10 cellular contexts compared by ENCODE assay signal in genomic region chr1:1435911-1436633, GRCh38.
DNase-seq lines count a peak whose midpoint lies in the region; ATAC-seq and TF ChIP-seq lines count a peak whose summit lies in the region.
"Had no signal": no experiment of that assay in that cellular context is flagged by ENCODE, and none has a peak within 500 bp of the region (broad histone marks: within the 10 kb centered on the region; RNA-seq: fewer than 3 reads in every experiment).

No MANE protein-coding gene starts in this region.

- no peak for TF ChIP-seq CTCF in brain microvascular endothelial cell (IDR thresholded peaks at IDR 0.05; ENCODE audit: low read depth, low read length, missing control alignments)

- H3K9me3 Mint-ChIP-seq in T-helper 2 cell treated with Interferon-gamma antibody and Interleukin-4, amounts not matched to agents 5 μg/mL and 100 μg/mL, for 36 hours = no peaks in the 10 kb centered on the region

- no peak overlapping the region for H3K27ac Mint-ChIP-seq in T-helper 2 cell treated with Interferon-gamma antibody and Interleukin-4, amounts not matched to agents 5 μg/mL and 100 μg/mL, for 36 hours

- H3K36me3 ChIP-seq in brain microvascular endothelial cell (replicated peaks) = no peaks in the 10 kb centered on the region
- H3K36me3 ChIP-seq: neutrophil had no signal

- H3K27ac ChIP-seq in brain microvascular endothelial cell (no peak overlapping the region), layer of hippocampus (ENCODE audit: low read depth, low read length) (peak overlapping the region; percentile 96), substantia nigra (ENCODE audit: low read depth, low read length, poor library complexity, severe bottlenecking) (peak overlapping the region; percentile 77)
- H3K27ac ChIP-seq: neutrophil had no signal

- no peak for ATAC-seq in HG03460 (IDR thresholded peaks at IDR 0.05; ENCODE audit: unreplicated experiment)

- H3K4me3 Mint-ChIP-seq in T-helper 2 cell treated with Interferon-gamma antibody and Interleukin-4, amounts not matched to agents 5 μg/mL and 100 μg/mL, for 36 hours = peak overlapping the region; percentile 59

- H3K4me1 Mint-ChIP-seq in T-helper 2 cell treated with Interferon-gamma antibody and Interleukin-4, amounts not matched to agents 5 μg/mL and 100 μg/mL, for 36 hours (ENCODE audit: low read depth) = peaks cover 3% of the 10 kb centered on the region

- peaks cover 8% of the 10 kb centered on the region for H3K27me3 Mint-ChIP-seq in T-helper 2 cell treated with Interferon-gamma antibody and Interleukin-4, amounts not matched to agents 5 μg/mL and 100 μg/mL, for 36 hours (ENCODE audit: low read depth)

- H3K27me3 ChIP-seq in brain microvascular endothelial cell (replicated peaks) (no peaks in the 10 kb centered on the region), layer of hippocampus (ENCODE audit: control insufficient read depth, insufficient read depth, low read length) (no peaks in the 10 kb centered on the region)

- in situ Hi-C loops in brain microvascular endothelial cell (cut with HindIII; ENCODE audit: low pct_ligation_motif_present, low sequenced_read_pairs) = no loop called here
- in situ Hi-C loops in ACHN (cut with HindIII; ENCODE audit: low pct_ligation_motif_present, low pct_unique_long_range_greater_than_20kb, low sequenced_read_pairs) = no loop called here

- DNase-seq in T-helper 2 cell treated with Interferon-gamma antibody and Interleukin-4, amounts not matched to agents 5 μg/mL and 100 μg/mL, for 36 hours (ENCODE audit: low spot score) = no peak
- no peak for DNase-seq in T-helper 2 cell
- DNase-seq in brain microvascular endothelial cell = no peak
- no peak for DNase-seq in substantia nigra (lab: John Stamatoyannopoulos, UW)
- DNase-seq in HK-2 (ENCODE audit: unreplicated experiment) = no peak
- DNase-seq in ACHN = no peak
- DNase-seq: COR-L47 had no signal

- no peaks in the 10 kb centered on the region for H3K36me3 Mint-ChIP-seq in T-helper 2 cell treated with Interferon-gamma antibody and Interleukin-4, amounts not matched to agents 5 μg/mL and 100 μg/mL, for 36 hours (ENCODE audit: low read depth)

- peak overlapping the region; percentile 31 for H3K4me3 ChIP-seq in brain microvascular endothelial cell (ENCODE audit: low read depth, low read length)
